In the genomic region with DNA sequence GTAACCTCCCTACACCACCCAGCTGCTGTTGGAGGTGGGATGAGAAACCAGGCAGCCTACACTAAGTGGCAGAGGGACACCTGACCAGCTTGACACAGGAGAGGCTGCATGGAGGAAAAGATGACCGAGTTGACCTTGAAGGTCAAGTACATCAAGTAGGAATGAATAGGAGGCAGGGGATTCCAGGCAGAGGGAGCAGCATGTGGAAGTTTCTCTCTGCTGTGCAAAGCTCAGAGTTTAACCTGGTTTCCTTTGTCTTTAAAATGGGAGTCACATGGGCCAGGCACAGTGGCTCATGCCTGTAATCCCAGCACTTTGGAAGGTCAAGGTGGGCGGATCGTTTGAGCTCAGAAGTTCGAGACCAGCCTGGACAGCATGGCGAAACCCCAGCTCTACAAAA, we compare ENCODE assay signal across 2 cellular contexts.
TF ChIP-seq lines count a peak whose summit lies in the region.

No MANE protein-coding gene starts in this region.

TF ChIP-seq in IMR-90, 13 proteins besides CTCF, POLR2A, EP300 and RAD21:
- TF ChIP-seq BHLHE40 (IDR thresholded peaks at IDR 0.05; ENCODE audit: low read depth, low read length) (no peak), MXI1 (IDR thresholded peaks at IDR 0.05; ENCODE audit: borderline replicate concordance, low read depth, low read length) (no peak), RFX5 (IDR thresholded peaks at IDR 0.05; ENCODE audit: low read depth, low read length) (no peak), MAFK (IDR thresholded peaks at IDR 0.05; ENCODE audit: low read depth, low read length) (no peak)
- TF ChIP-seq, protein P1, sequence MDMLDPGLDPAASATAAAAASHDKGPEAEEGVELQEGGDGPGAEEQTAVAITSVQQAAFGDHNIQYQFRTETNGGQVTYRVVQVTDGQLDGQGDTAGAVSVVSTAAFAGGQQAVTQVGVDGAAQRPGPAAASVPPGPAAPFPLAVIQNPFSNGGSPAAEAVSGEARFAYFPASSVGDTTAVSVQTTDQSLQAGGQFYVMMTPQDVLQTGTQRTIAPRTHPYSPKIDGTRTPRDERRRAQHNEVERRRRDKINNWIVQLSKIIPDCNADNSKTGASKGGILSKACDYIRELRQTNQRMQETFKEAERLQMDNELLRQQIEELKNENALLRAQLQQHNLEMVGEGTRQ (IDR thresholded peaks at IDR 0.05; ENCODE audit: low read depth, low read length), result no peak

TF ChIP-seq in K562, 482 proteins besides CTCF, POLR2A, EP300 and RAD21:
- TF ChIP-seq KLF13 (tag; IDR thresholded peaks at IDR 0.05; ENCODE audit: borderline replicate concordance, low read depth), result no peak
- 0 out of 2 replicates have a peak, but pooled peaks have one; percentile 29 for TF ChIP-seq ESRRA (IDR thresholded peaks at IDR 0.05; ENCODE audit: borderline replicate concordance, low read depth)
